In the genomic region with DNA sequence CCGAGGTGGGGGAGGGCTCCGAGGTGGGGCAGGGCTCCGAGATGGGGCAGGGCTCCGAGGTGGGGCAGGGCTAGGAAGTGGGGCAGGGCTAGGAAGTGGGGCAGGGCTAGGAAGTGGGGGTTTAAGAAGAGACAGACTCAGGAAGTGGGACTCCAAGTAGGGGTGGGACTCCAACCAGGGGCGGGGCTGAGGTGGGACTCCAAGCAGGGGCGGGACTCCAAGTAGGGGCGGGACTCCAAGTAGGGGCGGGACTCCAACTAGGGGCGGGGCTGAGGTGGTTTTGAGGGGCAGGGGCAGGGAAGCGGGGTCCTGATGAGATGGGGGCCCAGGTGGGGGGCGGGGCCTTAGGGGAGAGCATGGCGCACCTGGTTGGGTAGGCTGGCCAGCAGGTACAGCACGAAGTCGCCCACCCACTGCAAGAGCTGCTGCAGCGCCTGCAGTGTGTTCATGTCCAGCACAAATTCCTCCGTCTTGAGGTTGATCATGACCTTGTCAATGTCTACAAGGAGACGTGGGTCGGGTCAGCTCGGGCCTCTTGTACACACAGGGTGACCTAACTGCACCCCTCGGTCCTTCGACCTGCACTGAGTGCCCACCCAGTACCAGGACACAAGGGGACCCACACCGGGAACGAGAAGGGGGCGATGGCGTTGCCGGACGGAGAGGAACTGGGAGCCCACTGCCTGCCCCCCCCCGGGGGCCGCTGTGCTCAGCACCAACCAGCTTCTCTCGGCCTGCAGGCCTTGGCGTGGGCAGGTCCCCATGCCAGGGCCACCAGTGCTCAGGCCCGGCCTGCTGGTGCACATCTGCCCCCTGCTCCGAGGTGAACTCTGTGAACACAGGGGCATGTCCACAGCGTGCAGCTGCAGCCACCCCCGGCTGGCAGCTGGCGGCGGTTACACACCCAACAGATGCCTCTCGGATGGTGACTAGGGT, we compare ENCODE assay signal across 8 cellular contexts. TPM values are rescaled to one million over a fixed set of nuclear protein-coding genes. Genes with fewer than 3 reads are reported as not detected.
DNase-seq lines count a peak whose midpoint lies in the region; ATAC-seq and TF ChIP-seq lines count a peak whose summit lies in the region.

No MANE protein-coding gene starts in this region.

- TF ChIP-seq CTCF in GM13977 (IDR thresholded peaks at IDR 0.05; ENCODE audit: extremely low read depth, insufficient read depth, missing control alignments) = no peak

- peak overlapping the region; percentile 66 for H3K27ac Mint-ChIP-seq in activated T-helper 17 cell treated with anti-CD3 and anti-CD28 coated beads, Interleukin-2, amount 50 U/mL, for 72 hours
- H3K27ac Mint-ChIP-seq in memory B cell = peak overlapping the region; percentile 90

- H3K4me3 Mint-ChIP-seq in activated T-helper 17 cell treated with anti-CD3 and anti-CD28 coated beads, Interleukin-2, amount 50 U/mL, for 72 hours = peak overlapping the region; percentile 64
- peak overlapping the region; percentile 78 for H3K4me3 Mint-ChIP-seq in memory B cell

- H3K36me3 Mint-ChIP-seq in activated T-helper 17 cell treated with anti-CD3 and anti-CD28 coated beads, Interleukin-2, amount 50 U/mL, for 72 hours (ENCODE audit: low read depth) = peaks cover 27% of the 10 kb centered on the region
- peaks cover 11% of the 10 kb centered on the region for H3K36me3 Mint-ChIP-seq in memory B cell

- ATAC-seq in activated T-helper 17 cell treated with anti-CD3 and anti-CD28 coated beads, Interleukin-2, amount 50 U/mL, for 72 hours (replicated peaks) = peak; percentile 78
- ATAC-seq in memory B cell (ENCODE audit: low read depth) = peak; percentile 81
- no peak for ATAC-seq in HG02981 (IDR thresholded peaks at IDR 0.05; ENCODE audit: unreplicated experiment)

- H3K27me3 Mint-ChIP-seq in activated T-helper 17 cell treated with anti-CD3 and anti-CD28 coated beads, Interleukin-2, amount 50 U/mL, for 72 hours = no peaks in the 10 kb centered on the region
- no peaks in the 10 kb centered on the region for H3K27me3 Mint-ChIP-seq in memory B cell

- H3K9me3 Mint-ChIP-seq in activated T-helper 17 cell treated with anti-CD3 and anti-CD28 coated beads, Interleukin-2, amount 50 U/mL, for 72 hours = no peaks in the 10 kb centered on the region
- no peaks in the 10 kb centered on the region for H3K9me3 Mint-ChIP-seq in memory B cell

- in situ Hi-C loops in GM13977 (cut with MboI; ENCODE audit: low pct_unique_long_range_greater_than_20kb, low sequenced_read_pairs, unreplicated experiment) = no loop called here

- DNase-seq in GM13977 (ENCODE audit: low spot score) = peak; percentile 76
- peak; percentile 45 for DNase-seq in RPMI8226
- DNase-seq in memory B cell (ENCODE audit: low spot score in 2 of 2) = peak; percentile 47 to 79
- no peak for DNase-seq in NCI-H345 treated with DMSO at 0.1 percent for 48 hours (lab: John Stamatoyannopoulos, UW; ENCODE audit: unreplicated experiment)
- no peak for DNase-seq in cerebellar cortex (ENCODE audit: low spot score)
- DNase-seq in cerebellar nuclear complex (lab: John Stamatoyannopoulos, UW) = no peak

- no peaks in the 10 kb centered on the region for H3K4me1 Mint-ChIP-seq in activated T-helper 17 cell treated with anti-CD3 and anti-CD28 coated beads, Interleukin-2, amount 50 U/mL, for 72 hours
- H3K4me1 Mint-ChIP-seq in memory B cell = peaks cover 17% of the 10 kb centered on the region

RNA-seq across cellular contexts. Expression of gene CFD, which starts 13.9 kb away (rescaled TPM):
- under 1 TPM; 0.40 to 0.89 TPM for total RNA-seq in activated T-helper 17 cell treated with anti-CD3 and anti-CD28 coated beads, Interleukin-2, amount 50 U/mL, for 72 hours

RNA-seq across cellular contexts. Expression of gene MED16, which starts 19.6 kb away (rescaled TPM):
- 10 to 100 TPM; 60.4 to 64.1 TPM for total RNA-seq in activated T-helper 17 cell treated with anti-CD3 and anti-CD28 coated beads, Interleukin-2, amount 50 U/mL, for 72 hours

RNA-seq across cellular contexts. Expression of gene RNU6-9, which starts 19.9 kb away (rescaled TPM):
- total RNA-seq in activated T-helper 17 cell treated with anti-CD3 and anti-CD28 coated beads, Interleukin-2, amount 50 U/mL, for 72 hours = not detected

RNA-seq across cellular contexts. Expression of gene ELANE, which starts 21.2 kb away (rescaled TPM):
- not detected for total RNA-seq in activated T-helper 17 cell treated with anti-CD3 and anti-CD28 coated beads, Interleukin-2, amount 50 U/mL, for 72 hours

RNA-seq across cellular contexts. Expression of gene PRTN3, which starts 32.6 kb away (rescaled TPM):
- not detected for total RNA-seq in activated T-helper 17 cell treated with anti-CD3 and anti-CD28 coated beads, Interleukin-2, amount 50 U/mL, for 72 hours

Comparison
In these comparisons a context has a peak if more than half of its experiments do, and no peak if none do; other contexts are left out.
1. DNase-seq: peak in GM13977 (single experiment), RPMI8226 (single experiment) and memory B cell (2 of 2); none in NCI-H345 treated with DMSO at 0.1 percent for 48 hours (single experiment), cerebellar cortex (single experiment) and cerebellar nuclear complex (0 of 2).